11 cellular contexts compared by ENCODE assay signal in the genomic region with DNA sequence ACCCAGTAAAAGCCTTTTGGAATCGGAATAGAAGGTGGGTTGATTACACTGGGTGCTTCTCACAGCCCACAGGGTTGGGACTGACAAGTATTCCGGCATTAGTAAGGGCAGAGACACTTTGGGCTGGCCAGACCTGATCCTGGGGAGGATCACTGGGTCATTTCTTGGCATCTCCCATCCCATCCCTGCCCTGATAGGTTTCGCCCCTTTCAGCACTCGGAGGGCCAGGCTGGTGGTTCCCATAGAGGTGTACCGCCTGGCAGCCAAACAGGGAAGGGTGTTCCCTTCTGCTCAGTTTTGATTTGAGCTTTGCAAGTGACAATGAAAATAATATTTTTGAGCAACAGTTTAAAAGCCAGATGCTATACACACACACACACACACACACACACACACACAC. TPM values are rescaled to one million over a fixed set of nuclear protein-coding genes. Genes with fewer than 3 reads are reported as not detected.
DNase-seq lines count a peak whose midpoint lies in the region; ATAC-seq, FAIRE-seq and TF ChIP-seq lines count a peak whose summit lies in the region.
"Had no signal": no experiment of that assay in that cellular context is flagged by ENCODE, and none has a peak within 500 bp of the region (broad histone marks: within the 10 kb centered on the region; RNA-seq: fewer than 3 reads in every experiment).

No MANE protein-coding gene starts in this region.

- no peaks in the 10 kb centered on the region for H4K20me1 ChIP-seq in keratinocyte (ENCODE audit: control insufficient read depth, extremely low read depth, insufficient read depth, low read length)

- H3K4me3 ChIP-seq in adipocyte (ENCODE audit: low read length) (peak overlapping the region; percentile 77), keratinocyte (ENCODE audit: control insufficient read depth in 2 of 3, extremely low read depth in 1 of 3, insufficient read depth in 2 of 3, low read depth in 1 of 3, low read length in 3 of 3) (peak overlapping the region in 1 of 3 experiments; percentile 29), subcutaneous abdominal adipose tissue (ENCODE audit: low read depth in 1 of 5, low read length in 5 of 5) (peak overlapping the region; percentile 50 to 68 (median 61))

- ATAC-seq in GM21825 (IDR thresholded peaks at IDR 0.05; ENCODE audit: unreplicated experiment) (no peak), HG02763 (IDR thresholded peaks at IDR 0.05; ENCODE audit: unreplicated experiment) (no peak)
- ATAC-seq: SK-N-SH treated with all-trans-retinoic acid at 6 μM for 48 hours had no signal

- H3K4me1 ChIP-seq in adipocyte (ENCODE audit: control insufficient read depth, insufficient read depth, low read length), result peaks cover 35% of the 10 kb centered on the region
- H3K4me1 ChIP-seq in keratinocyte (ENCODE audit: control insufficient read depth, extremely low read depth, insufficient read depth, low read length), result peaks cover 15% of the 10 kb centered on the region
- H3K4me1 ChIP-seq in subcutaneous abdominal adipose tissue (ENCODE audit: control insufficient read depth in 5 of 5, insufficient read depth in 5 of 5, low read length in 5 of 5), result peaks cover 0 to 22% (median 16%) of the 10 kb centered on the region in 5 donors

- H3K27ac ChIP-seq in keratinocyte (ENCODE audit: control insufficient read depth, insufficient read depth, low read length) (no peak overlapping the region), subcutaneous abdominal adipose tissue (ENCODE audit: low read depth, low read length) (peak overlapping the region; percentile 61)

- H3K4me3 Mint-ChIP-seq in activated CD4-positive, alpha-beta T cell treated with anti-CD3 and anti-CD28 coated beads, Interleukin-2, amount 10 ng/mL, durations not matched to agents 24 days and 14 days, result peak overlapping the region; percentile 83
- H3K4me3 Mint-ChIP-seq: immature natural killer cell had no signal

- H3K27me3 ChIP-seq in adipocyte (replicated peaks; ENCODE audit: control insufficient read depth, insufficient read depth, low read length) (no peaks in the 10 kb centered on the region), keratinocyte (ENCODE audit: control insufficient read depth, extremely low read depth, insufficient read depth, low read length) (peaks cover 24% of the 10 kb centered on the region), subcutaneous abdominal adipose tissue (ENCODE audit: control insufficient read depth in 5 of 5, insufficient read depth in 4 of 5, low read length in 5 of 5) (peaks cover 0 to 8% (median 2%) of the 10 kb centered on the region in 5 donors)

- no peaks in the 10 kb centered on the region for H3K36me3 Mint-ChIP-seq in activated CD4-positive, alpha-beta T cell treated with anti-CD3 and anti-CD28 coated beads, Interleukin-2, amount 10 ng/mL, durations not matched to agents 24 days and 14 days (ENCODE audit: low read depth)

- DNase-seq in activated CD4-positive, alpha-beta T cell treated with anti-CD3 and anti-CD28 coated beads, Interleukin-2, amount 10 ng/mL, durations not matched to agents 24 days and 14 days, result no peak
- DNase-seq in activated CD4-positive, alpha-beta T cell treated with anti-CD3 and anti-CD28 coated beads, Interleukin-2, amount 50 U/mL, for 4 hours, result no peak
- no peak for DNase-seq in adipocyte (ENCODE audit: low read depth)
- no peak for DNase-seq in keratinocyte (ENCODE audit: low read depth, low spot score)
- DNase-seq in putamen (ENCODE audit: low spot score), result no peak
- DNase-seq: immature natural killer cell, NCI-H2171 treated with DMSO at 0.1 percent for 48 hours had no signal

- dilution Hi-C loops in keratinocyte (cut with MboI; ENCODE audit: extremely low pct_ligation_motif_present, low sequenced_read_pairs), result no loop called here

- intact Hi-C loops in activated CD4-positive, alpha-beta T cell treated with anti-CD3 and anti-CD28 coated beads, Interleukin-2, amount 10 ng/mL, durations not matched to agents 24 days and 14 days (cut with micrococcal nuclease), result loop anchor here (1.0 to 5.0 kb wide), 3 partner anchors 38 to 224 kb away; partner anchors contain the start of gene CYP1B1

- no peak overlapping the region for H3K27ac Mint-ChIP-seq in activated CD4-positive, alpha-beta T cell treated with anti-CD3 and anti-CD28 coated beads, Interleukin-2, amount 10 ng/mL, durations not matched to agents 24 days and 14 days
- H3K27ac Mint-ChIP-seq: immature natural killer cell had no signal

- no peak for FAIRE-seq in keratinocyte (lab: Jason Lieb, UNC)

- no peaks in the 10 kb centered on the region for H3K9me1 ChIP-seq in keratinocyte (ENCODE audit: control insufficient read depth, extremely low read depth, insufficient read depth, low read length)

- H3K36me3 ChIP-seq in adipocyte (ENCODE audit: control insufficient read depth, insufficient read depth, low read length, severe bottlenecking) (no peaks in the 10 kb centered on the region), keratinocyte (ENCODE audit: control insufficient read depth in 2 of 2, extremely low read depth in 1 of 2, insufficient read depth in 2 of 2, low read length in 2 of 2) (no peaks in the 10 kb centered on the region), subcutaneous abdominal adipose tissue (ENCODE audit: control insufficient read depth in 5 of 5, insufficient read depth in 5 of 5, low read length in 5 of 5) (no peaks in the 10 kb centered on the region)

- no peak overlapping the region for H2AFZ ChIP-seq in keratinocyte (ENCODE audit: control insufficient read depth, low read length)

- TF ChIP-seq CTCF in keratinocyte (optimal IDR thresholded peaks at IDR 0.05 in 1 of 3, IDR thresholded peaks at IDR 0.05 in 1 of 3, conservative IDR thresholded peaks at IDR 0.05 in 1 of 3; ENCODE audit: extremely low read depth in 1 of 3, insufficient read depth in 2 of 3, low read length in 3 of 3), result no peak

- no peaks in the 10 kb centered on the region for H3K79me2 ChIP-seq in keratinocyte (ENCODE audit: control insufficient read depth, insufficient read depth, low read length)

- peak overlapping the region; percentile 89 for H3K9ac ChIP-seq in adipocyte (ENCODE audit: low read length)
- no peak overlapping the region for H3K9ac ChIP-seq in keratinocyte (ENCODE audit: control insufficient read depth, extremely low read depth, insufficient read depth, low read length)
- peak overlapping the region in 4 of 5 donors; percentile 32 to 78 (median 58) for H3K9ac ChIP-seq in subcutaneous abdominal adipose tissue (ENCODE audit: low read length in 5 of 5)

- H3K27me3 Mint-ChIP-seq in activated CD4-positive, alpha-beta T cell treated with anti-CD3 and anti-CD28 coated beads, Interleukin-2, amount 10 ng/mL, durations not matched to agents 24 days and 14 days, result peaks cover 40% of the 10 kb centered on the region

- peaks cover 12% of the 10 kb centered on the region for H3K4me1 Mint-ChIP-seq in activated CD4-positive, alpha-beta T cell treated with anti-CD3 and anti-CD28 coated beads, Interleukin-2, amount 10 ng/mL, durations not matched to agents 24 days and 14 days
- H3K4me1 Mint-ChIP-seq: immature natural killer cell had no signal

- H3K9me3 Mint-ChIP-seq in activated CD4-positive, alpha-beta T cell treated with anti-CD3 and anti-CD28 coated beads, Interleukin-2, amount 10 ng/mL, durations not matched to agents 24 days and 14 days, result no peaks in the 10 kb centered on the region

- H3K4me2 ChIP-seq in keratinocyte (ENCODE audit: control insufficient read depth, extremely low read depth, insufficient read depth, low read depth, low read length), result peak overlapping the region; percentile 83

- no peaks in the 10 kb centered on the region for H3K9me3 ChIP-seq in adipocyte (ENCODE audit: control insufficient read depth, low read length)
- no peaks in the 10 kb centered on the region for H3K9me3 ChIP-seq in keratinocyte (ENCODE audit: control insufficient read depth, low read depth, low read length)
- H3K9me3 ChIP-seq in subcutaneous abdominal adipose tissue (ENCODE audit: control insufficient read depth in 5 of 5, low read length in 5 of 5), result no peaks in the 10 kb centered on the region

RNA-seq across cellular contexts. Expression of gene CYP1B1, which starts 37.3 kb away (rescaled TPM):
- total RNA-seq in activated CD4-positive, alpha-beta T cell treated with anti-CD3 and anti-CD28 coated beads, Interleukin-2, amount 10 ng/mL, durations not matched to agents 24 days and 14 days, result 12.2 and 13.7 TPM in 2 replicates
- polyA plus RNA-seq in keratinocyte, result 0.65 to 2.2 TPM (median 1.6 TPM) in 3 replicates
- 1.2 TPM for polyA plus RNA-seq in keratinocyte (2011; ENCODE audit: low read depth)
- 0.88 and 1.4 TPM in 2 replicates for polyA plus RNA-seq in keratinocyte (2011; cell fraction: cytosol; rRNA removed)
- polyA plus RNA-seq in keratinocyte (2011; cell fraction: nucleus; rRNA removed), result 5.2 and 6.2 TPM in 2 replicates
- 0.85 and 2.3 TPM in 2 replicates for polyA plus RNA-seq in keratinocyte (2012; ENCODE audit: low replicate concordance)
- polyA minus RNA-seq in keratinocyte, result 3.5 to 6.0 TPM (median 5.8 TPM) in 3 replicates
- polyA minus RNA-seq in keratinocyte (2011; cell fraction: cytosol; rRNA and poly(A)+ RNA removed), result 2.5 TPM
- 11.6 TPM in 2 replicates for polyA minus RNA-seq in keratinocyte (2011; cell fraction: nucleus; rRNA and poly(A)+ RNA removed)
